9 cellular contexts compared by ENCODE assay signal in genomic region chr12:42372154-42372791, GRCh38. TPM values are rescaled to one million over a fixed set of nuclear protein-coding genes. Genes with fewer than 3 reads are reported as not detected.
DNase-seq lines count a peak whose midpoint lies in the region; ATAC-seq and TF ChIP-seq lines count a peak whose summit lies in the region.
"Had no signal": no experiment of that assay in that cellular context is flagged by ENCODE, and none has a peak within 500 bp of the region (broad histone marks: within the 10 kb centered on the region; RNA-seq: fewer than 3 reads in every experiment).

No MANE protein-coding gene starts in this region.

- intact Hi-C loops in PC-3 (cut with micrococcal nuclease), result loop anchor here (1.0 kb wide), 1 partner anchor 243 kb away; no protein-coding TSS in a partner anchor

- H2AFZ ChIP-seq in PC-3 (ENCODE audit: low read length), result no peak overlapping the region

- ATAC-seq in PC-3, result peak; percentile 82
- ATAC-seq in lung (ENCODE audit: insufficient read depth, low FRiP score), result peak; percentile 58

- no TSS peak for BruUV-seq in PC-3 (replicated peaks; lab: Mats Ljungman, UMichigan)

- H3K4me2 ChIP-seq in PC-3 (ENCODE audit: low read length), result no peak overlapping the region

- H4K20me1 ChIP-seq in PC-3 (ENCODE audit: low read length), result no peaks in the 10 kb centered on the region

- H3K9me2 ChIP-seq in PC-3 (replicated peaks; ENCODE audit: low read length), result no peaks in the 10 kb centered on the region

- H3K36me3 ChIP-seq in PC-3 (ENCODE audit: low read depth, low read length), result peaks cover 5% of the 10 kb centered on the region; the same call in 1 of the 2 replicates
- peaks cover 0 to 2% of the 10 kb centered on the region in 2 donors for H3K36me3 ChIP-seq in lung (ENCODE audit: control insufficient read depth in 2 of 2, insufficient read depth in 2 of 2, low read length in 2 of 2)

- no peak overlapping the region for H3K4me3 ChIP-seq in PC-3 (ENCODE audit: low read length)
- no peak overlapping the region for H3K4me3 ChIP-seq in coronary artery
- H3K4me3 ChIP-seq in lung, result no peak overlapping the region
- H3K4me3 ChIP-seq: SJSA1 had no signal

- H3K4me1 ChIP-seq in PC-3 (ENCODE audit: insufficient read depth, low read length), result no peaks in the 10 kb centered on the region
- H3K4me1 ChIP-seq in lung (ENCODE audit: control insufficient read depth in 2 of 2, insufficient read depth in 2 of 2, low read length in 2 of 2), result no peaks in the 10 kb centered on the region
- H3K4me1 ChIP-seq: SJSA1 had no signal

- no peak overlapping the region for H3K9ac ChIP-seq in PC-3 (ENCODE audit: low read length)

- CTCF ChIA-PET in PC-3 (lab: Charles Lee), result interaction anchor here (0.5 to 0.9 kb wide), 6 partner anchors 177 to 1426 kb away, joined by 3 to 9 read pairs (median 4); no protein-coding TSS in a partner anchor

- POLR2A ChIA-PET in PC-3 (lab: Charles Lee; ENCODE audit: unreplicated experiment), result no interaction called here

- no peaks in the 10 kb centered on the region for H3K27me3 ChIP-seq in PC-3 (ENCODE audit: low read length)
- no peaks in the 10 kb centered on the region for H3K27me3 ChIP-seq in lung (ENCODE audit: control insufficient read depth, insufficient read depth)
- H3K27me3 ChIP-seq: SJSA1 had no signal

- H3K27ac ChIP-seq in PC-3 (ENCODE audit: low read length) (no peak overlapping the region), coronary artery (no peak overlapping the region), lung (ENCODE audit: low read depth in 1 of 2, low read length in 1 of 2) (no peak overlapping the region)
- H3K27ac ChIP-seq: SJSA1 had no signal

- TF ChIP-seq CTCF in GM12801 (IDR thresholded peaks at IDR 0.05; ENCODE audit: extremely low read depth, insufficient read length) (peak; percentile 23), PC-3 (conservative IDR thresholded peaks at IDR 0.05; ENCODE audit: low read depth, low read length) (peak; percentile 90), coronary artery (IDR thresholded peaks at IDR 0.05) (peak; percentile 45), lung (IDR thresholded peaks at IDR 0.05; ENCODE audit: control extremely low read depth, extremely low read depth) (peak; percentile 70)

- H3F3A ChIP-seq in PC-3 (ENCODE audit: low read length, unreplicated experiment), result no peaks in the 10 kb centered on the region

- DNase-seq in AG08395 (ENCODE audit: low spot score) (peak; percentile 46), HCEC 1CT (peak; percentile 46), Kasumi-1 (lab: John Stamatoyannopoulos, UW) (peak; percentile 88 to 95), PC-3 (peak; percentile 82), coronary artery (ENCODE audit: low spot score) (no peak), lung (ENCODE audit: low spot score) (no peak), ecto neural progenitor cell (ENCODE audit: low spot score) (no peak)

- peaks cover 8% of the 10 kb centered on the region; the same call in 1 of the 2 replicates for H3K79me2 ChIP-seq in PC-3 (ENCODE audit: low read length)

- no peaks in the 10 kb centered on the region for H3K9me3 ChIP-seq in PC-3 (ENCODE audit: low read length)
- H3K9me3 ChIP-seq in lung (ENCODE audit: control insufficient read depth in 2 of 2, insufficient read depth in 1 of 2, low read length in 1 of 2), result no peaks in the 10 kb centered on the region
- H3K9me3 ChIP-seq: SJSA1 had no signal

- 91 to 96% methylated on average over 2 of the region's 2 CpGs for WGBS in lung, 2 donors

RNA-seq across cellular contexts. Expression of gene PPHLN1, which starts 46.3 kb away (rescaled TPM):
- total RNA-seq in PC-3 (2014; rRNA removed) (67.6 and 82.0 TPM in 2 replicates), lung (10 to 100 TPM; 38.1 to 72.5 TPM)
- 10 to 100 TPM; 26.5 to 30.4 TPM for polyA plus RNA-seq in lung

RNA-seq across cellular contexts. Expression of gene ZCRB1, which starts 46.4 kb away (rescaled TPM):
- total RNA-seq in PC-3 (2014; rRNA removed) (29.7 and 33.9 TPM in 2 replicates), lung (10 to 100 TPM; 16.7 to 40.0 TPM)
- polyA plus RNA-seq in lung, result 10 to 100 TPM; 19.6 to 37.6 TPM

Comparison
In these comparisons a context has a peak if more than half of its experiments do, and no peak if none do; other contexts are left out.
1. DNase-seq: peak in AG08395 (single experiment), HCEC 1CT (single experiment), Kasumi-1 (2 of 2) and PC-3 (single experiment); none in coronary artery (single experiment), lung (single experiment) and ecto neural progenitor cell (single experiment).
2. CTCF ChIP-seq: peak in every context shown above with its lines; median percentile 90 in PC-3; 70 in lung; 45 in coronary artery; 23 in GM12801.